14 cellular contexts compared by ENCODE assay signal in the genomic region with DNA sequence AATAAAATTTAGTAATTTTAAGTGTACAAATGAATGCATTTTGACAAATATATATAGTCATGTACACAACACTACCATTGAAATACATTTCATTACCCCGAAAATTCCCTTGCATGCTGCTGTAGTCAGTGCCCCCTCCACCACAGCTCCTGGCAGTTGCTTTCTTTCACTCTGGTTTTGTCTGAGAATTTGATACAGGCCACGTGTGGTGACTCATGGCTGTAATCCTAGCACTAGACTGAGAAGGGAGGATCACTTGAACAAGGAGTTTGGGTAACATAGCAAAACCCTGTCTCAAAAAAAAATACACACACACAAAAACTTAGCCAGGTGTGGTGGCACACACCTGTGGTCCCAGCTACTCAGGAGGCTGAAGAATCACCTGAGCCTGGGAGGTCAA.
DNase-seq lines count a peak whose midpoint lies in the region; ATAC-seq and TF ChIP-seq lines count a peak whose summit lies in the region.
"Had no signal": no experiment of that assay in that cellular context is flagged by ENCODE, and none has a peak within 500 bp of the region (broad histone marks: within the 10 kb centered on the region; RNA-seq: fewer than 3 reads in every experiment).

No MANE protein-coding gene starts in this region.

- DNase-seq in activated CD8-positive, alpha-beta T cell treated with anti-CD3 and anti-CD28 coated beads for 36 hours = peak; percentile 25
- no peak for DNase-seq in activated CD8-positive, alpha-beta T cell treated with anti-CD3 and anti-CD28 coated beads, Interleukin-2, amount 10 ng/mL, durations not matched to agents 7 days and 5 days
- peak; percentile 74 for DNase-seq in RPMI7951 (ENCODE audit: low read depth)
- peak; percentile 63 for DNase-seq in fibroblast of mammary gland (ENCODE audit: low read depth)
- no peak for DNase-seq in stimulated activated effector memory CD8-positive, alpha-beta T cell treated with anti-CD3 and anti-CD28 coated beads, Interleukin-12 subunit alpha, Interleukin-12 subunit beta, amount 100 ng/mL, for 72 hours (ENCODE audit: low spot score in 2 of 2)
- no peak for DNase-seq in mucosa of descending colon
- DNase-seq in NOMO-1 (lab: John Stamatoyannopoulos, UW; ENCODE audit: unreplicated experiment in 2 of 2) = no peak
- DNase-seq: 8988T, DND-41, kidney glomerular epithelial cell, NCI-H1930 had no signal

- no peak overlapping the region for H3K27ac Mint-ChIP-seq in activated CD8-positive, alpha-beta T cell treated with anti-CD3 and anti-CD28 coated beads for 36 hours
- no peak overlapping the region for H3K27ac Mint-ChIP-seq in activated CD8-positive, alpha-beta T cell treated with anti-CD3 and anti-CD28 coated beads, Interleukin-2, amount 10 ng/mL, durations not matched to agents 7 days and 5 days
- peak overlapping the region; percentile 17 for H3K27ac Mint-ChIP-seq in stimulated activated effector memory CD8-positive, alpha-beta T cell treated with anti-CD3 and anti-CD28 coated beads, Interleukin-12 subunit alpha, Interleukin-12 subunit beta, amount 100 ng/mL, for 72 hours
- H3K27ac Mint-ChIP-seq: stimulated activated memory B cell treated with anti-CD40 and anti-IgM and Interleukin-4, amounts not matched to agents 10 μg/mL and 1 μg/mL and 100 μg/mL, for 72 hours; T-helper 2 cell treated with Interferon-gamma antibody and Interleukin-4, amounts not matched to agents 5 μg/mL and 100 μg/mL, for 36 hours had no signal

- intact Hi-C loops in activated CD8-positive, alpha-beta T cell treated with anti-CD3 and anti-CD28 coated beads for 36 hours (cut with micrococcal nuclease) = no loop called here
- intact Hi-C loops in mucosa of descending colon (cut with DNase I, micrococcal nuclease) = no loop called here

- no peak for TF ChIP-seq CTCF in activated CD8-positive, alpha-beta T cell treated with anti-CD3 and anti-CD28 coated beads for 36 hours (IDR thresholded peaks at IDR 0.05)
- TF ChIP-seq CTCF in fibroblast of mammary gland (conservative IDR thresholded peaks at IDR 0.05; ENCODE audit: control insufficient read depth, insufficient read depth, low read depth, low read length) = no peak
- TF ChIP-seq CTCF in mucosa of descending colon (IDR thresholded peaks at IDR 0.05) = no peak

- no peaks in the 10 kb centered on the region for H3K36me3 ChIP-seq in mucosa of descending colon (ENCODE audit: low read depth)

- ATAC-seq in activated CD8-positive, alpha-beta T cell treated with anti-CD3 and anti-CD28 coated beads for 36 hours = peak; percentile 51
- ATAC-seq in activated CD8-positive, alpha-beta T cell treated with anti-CD3 and anti-CD28 coated beads, Interleukin-2, amount 10 ng/mL, durations not matched to agents 7 days and 5 days = no peak
- ATAC-seq in stimulated activated effector memory CD8-positive, alpha-beta T cell treated with anti-CD3 and anti-CD28 coated beads, Interleukin-12 subunit alpha, Interleukin-12 subunit beta, amount 100 ng/mL, for 72 hours = peak; percentile 68
- ATAC-seq in GM18867 (IDR thresholded peaks at IDR 0.05; ENCODE audit: unreplicated experiment) (no peak), mucosa of descending colon (no peak)
- ATAC-seq: stimulated activated memory B cell treated with anti-CD40 and anti-IgM and Interleukin-4, amounts not matched to agents 10 μg/mL and 1 μg/mL and 100 μg/mL, for 72 hours had no signal

- CTCF ChIA-PET in activated CD8-positive, alpha-beta T cell treated with anti-CD3 and anti-CD28 coated beads for 36 hours (lab: Charles Lee) = no interaction called here
- CTCF ChIA-PET in activated CD8-positive, alpha-beta T cell treated with anti-CD3 and anti-CD28 coated beads, Interleukin-2, amount 10 ng/mL, durations not matched to agents 7 days and 5 days (lab: Charles Lee) = no interaction called here

- H3K4me1 ChIP-seq in mucosa of descending colon (ENCODE audit: low read depth) = no peaks in the 10 kb centered on the region

- no peaks in the 10 kb centered on the region for H3K4me1 Mint-ChIP-seq in activated CD8-positive, alpha-beta T cell treated with anti-CD3 and anti-CD28 coated beads for 36 hours (ENCODE audit: low read depth)
- H3K4me1 Mint-ChIP-seq in activated CD8-positive, alpha-beta T cell treated with anti-CD3 and anti-CD28 coated beads, Interleukin-2, amount 10 ng/mL, durations not matched to agents 7 days and 5 days (ENCODE audit: low read depth) = no peaks in the 10 kb centered on the region
- peaks cover 11% of the 10 kb centered on the region for H3K4me1 Mint-ChIP-seq in stimulated activated effector memory CD8-positive, alpha-beta T cell treated with anti-CD3 and anti-CD28 coated beads, Interleukin-12 subunit alpha, Interleukin-12 subunit beta, amount 100 ng/mL, for 72 hours
- H3K4me1 Mint-ChIP-seq: stimulated activated memory B cell treated with anti-CD40 and anti-IgM and Interleukin-4, amounts not matched to agents 10 μg/mL and 1 μg/mL and 100 μg/mL, for 72 hours had no signal

- peaks cover 3% of the 10 kb centered on the region for H3K27me3 Mint-ChIP-seq in activated CD8-positive, alpha-beta T cell treated with anti-CD3 and anti-CD28 coated beads for 36 hours
- H3K27me3 Mint-ChIP-seq in activated CD8-positive, alpha-beta T cell treated with anti-CD3 and anti-CD28 coated beads, Interleukin-2, amount 10 ng/mL, durations not matched to agents 7 days and 5 days (ENCODE audit: low read depth) = peaks cover 18% of the 10 kb centered on the region

- no peaks in the 10 kb centered on the region for H3K36me3 Mint-ChIP-seq in activated CD8-positive, alpha-beta T cell treated with anti-CD3 and anti-CD28 coated beads for 36 hours (ENCODE audit: low read depth)
- no peaks in the 10 kb centered on the region for H3K36me3 Mint-ChIP-seq in activated CD8-positive, alpha-beta T cell treated with anti-CD3 and anti-CD28 coated beads, Interleukin-2, amount 10 ng/mL, durations not matched to agents 7 days and 5 days (ENCODE audit: low read depth)
- H3K36me3 Mint-ChIP-seq in stimulated activated effector memory CD8-positive, alpha-beta T cell treated with anti-CD3 and anti-CD28 coated beads, Interleukin-12 subunit alpha, Interleukin-12 subunit beta, amount 100 ng/mL, for 72 hours = no peaks in the 10 kb centered on the region
- H3K36me3 Mint-ChIP-seq: stimulated activated memory B cell treated with anti-CD40 and anti-IgM and Interleukin-4, amounts not matched to agents 10 μg/mL and 1 μg/mL and 100 μg/mL, for 72 hours had no signal

- H3K4me3 Mint-ChIP-seq in activated CD8-positive, alpha-beta T cell treated with anti-CD3 and anti-CD28 coated beads for 36 hours = no peak overlapping the region
- no peak overlapping the region for H3K4me3 Mint-ChIP-seq in activated CD8-positive, alpha-beta T cell treated with anti-CD3 and anti-CD28 coated beads, Interleukin-2, amount 10 ng/mL, durations not matched to agents 7 days and 5 days
- no peak overlapping the region for H3K4me3 Mint-ChIP-seq in stimulated activated effector memory CD8-positive, alpha-beta T cell treated with anti-CD3 and anti-CD28 coated beads, Interleukin-12 subunit alpha, Interleukin-12 subunit beta, amount 100 ng/mL, for 72 hours
- H3K4me3 Mint-ChIP-seq: stimulated activated memory B cell treated with anti-CD40 and anti-IgM and Interleukin-4, amounts not matched to agents 10 μg/mL and 1 μg/mL and 100 μg/mL, for 72 hours; T-helper 2 cell treated with Interferon-gamma antibody and Interleukin-4, amounts not matched to agents 5 μg/mL and 100 μg/mL, for 36 hours had no signal

- no peaks in the 10 kb centered on the region for H3K9me3 Mint-ChIP-seq in activated CD8-positive, alpha-beta T cell treated with anti-CD3 and anti-CD28 coated beads for 36 hours
- H3K9me3 Mint-ChIP-seq in activated CD8-positive, alpha-beta T cell treated with anti-CD3 and anti-CD28 coated beads, Interleukin-2, amount 10 ng/mL, durations not matched to agents 7 days and 5 days (ENCODE audit: insufficient read depth) = no peaks in the 10 kb centered on the region
- no peaks in the 10 kb centered on the region for H3K9me3 Mint-ChIP-seq in stimulated activated effector memory CD8-positive, alpha-beta T cell treated with anti-CD3 and anti-CD28 coated beads, Interleukin-12 subunit alpha, Interleukin-12 subunit beta, amount 100 ng/mL, for 72 hours
- H3K9me3 Mint-ChIP-seq: stimulated activated memory B cell treated with anti-CD40 and anti-IgM and Interleukin-4, amounts not matched to agents 10 μg/mL and 1 μg/mL and 100 μg/mL, for 72 hours had no signal

- H3K9me3 ChIP-seq in mucosa of descending colon = no peaks in the 10 kb centered on the region

- H3K4me3 ChIP-seq in fibroblast of mammary gland (ENCODE audit: control insufficient read depth, low read depth, low read length) (no peak overlapping the region), mucosa of descending colon (no peak overlapping the region)

- POLR2A ChIA-PET in activated CD8-positive, alpha-beta T cell treated with anti-CD3 and anti-CD28 coated beads for 36 hours (lab: Charles Lee) = no interaction called here
- POLR2A ChIA-PET in activated CD8-positive, alpha-beta T cell treated with anti-CD3 and anti-CD28 coated beads, Interleukin-2, amount 10 ng/mL, durations not matched to agents 7 days and 5 days (lab: Charles Lee) = no interaction called here

Comparison
In these comparisons a context has a peak if more than half of its experiments do, and no peak if none do; other contexts are left out.
1. ATAC-seq: peak in activated CD8-positive, alpha-beta T cell treated with anti-CD3 and anti-CD28 coated beads for 36 hours (single experiment) and stimulated activated effector memory CD8-positive, alpha-beta T cell treated with anti-CD3 and anti-CD28 coated beads, Interleukin-12 subunit alpha, Interleukin-12 subunit beta, amount 100 ng/mL, for 72 hours (single experiment); none in activated CD8-positive, alpha-beta T cell treated with anti-CD3 and anti-CD28 coated beads, Interleukin-2, amount 10 ng/mL, durations not matched to agents 7 days and 5 days (single experiment), GM18867 (single experiment) and mucosa of descending colon (single experiment).
2. DNase-seq: peak in activated CD8-positive, alpha-beta T cell treated with anti-CD3 and anti-CD28 coated beads for 36 hours (single experiment), RPMI7951 (single experiment) and fibroblast of mammary gland (single experiment); none in activated CD8-positive, alpha-beta T cell treated with anti-CD3 and anti-CD28 coated beads, Interleukin-2, amount 10 ng/mL, durations not matched to agents 7 days and 5 days (single experiment), stimulated activated effector memory CD8-positive, alpha-beta T cell treated with anti-CD3 and anti-CD28 coated beads, Interleukin-12 subunit alpha, Interleukin-12 subunit beta, amount 100 ng/mL, for 72 hours (0 of 2), mucosa of descending colon (0 of 3) and NOMO-1 (0 of 2).